Comparison of ENCODE assay signal across 2 cellular contexts in genomic region chr3:13832130-13832529, GRCh38.
A peak's percentile ranks its signal among the peaks of the same experiment; 100 is the strongest.
TF ChIP-seq lines count a peak whose summit lies in the region.

No MANE protein-coding gene starts in this region.

TF ChIP-seq in HCT116, 20 proteins besides CTCF, POLR2A, EP300 and RAD21:
- TF ChIP-seq, protein P1, sequence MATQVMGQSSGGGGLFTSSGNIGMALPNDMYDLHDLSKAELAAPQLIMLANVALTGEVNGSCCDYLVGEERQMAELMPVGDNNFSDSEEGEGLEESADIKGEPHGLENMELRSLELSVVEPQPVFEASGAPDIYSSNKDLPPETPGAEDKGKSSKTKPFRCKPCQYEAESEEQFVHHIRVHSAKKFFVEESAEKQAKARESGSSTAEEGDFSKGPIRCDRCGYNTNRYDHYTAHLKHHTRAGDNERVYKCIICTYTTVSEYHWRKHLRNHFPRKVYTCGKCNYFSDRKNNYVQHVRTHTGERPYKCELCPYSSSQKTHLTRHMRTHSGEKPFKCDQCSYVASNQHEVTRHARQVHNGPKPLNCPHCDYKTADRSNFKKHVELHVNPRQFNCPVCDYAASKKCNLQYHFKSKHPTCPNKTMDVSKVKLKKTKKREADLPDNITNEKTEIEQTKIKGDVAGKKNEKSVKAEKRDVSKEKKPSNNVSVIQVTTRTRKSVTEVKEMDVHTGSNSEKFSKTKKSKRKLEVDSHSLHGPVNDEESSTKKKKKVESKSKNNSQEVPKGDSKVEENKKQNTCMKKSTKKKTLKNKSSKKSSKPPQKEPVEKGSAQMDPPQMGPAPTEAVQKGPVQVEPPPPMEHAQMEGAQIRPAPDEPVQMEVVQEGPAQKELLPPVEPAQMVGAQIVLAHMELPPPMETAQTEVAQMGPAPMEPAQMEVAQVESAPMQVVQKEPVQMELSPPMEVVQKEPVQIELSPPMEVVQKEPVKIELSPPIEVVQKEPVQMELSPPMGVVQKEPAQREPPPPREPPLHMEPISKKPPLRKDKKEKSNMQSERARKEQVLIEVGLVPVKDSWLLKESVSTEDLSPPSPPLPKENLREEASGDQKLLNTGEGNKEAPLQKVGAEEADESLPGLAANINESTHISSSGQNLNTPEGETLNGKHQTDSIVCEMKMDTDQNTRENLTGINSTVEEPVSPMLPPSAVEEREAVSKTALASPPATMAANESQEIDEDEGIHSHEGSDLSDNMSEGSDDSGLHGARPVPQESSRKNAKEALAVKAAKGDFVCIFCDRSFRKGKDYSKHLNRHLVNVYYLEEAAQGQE (IDR thresholded peaks at IDR 0.05; ENCODE audit: low read depth), result no peak
- TF ChIP-seq CEBPB (IDR thresholded peaks at IDR 0.05; ENCODE audit: low read depth) (no peak), ZFX (IDR thresholded peaks at IDR 0.05) (no peak), SRF (IDR thresholded peaks at IDR 0.05; ENCODE audit: low read depth) (no peak), ZNF274 (IDR thresholded peaks at IDR 0.05; ENCODE audit: low read depth, low read length) (no peak), SP1 (IDR thresholded peaks at IDR 0.05; ENCODE audit: low read depth) (no peak)
TF ChIP-seq in HCT116: peak in this region for 0.

TF ChIP-seq in K562, 482 proteins besides CTCF, POLR2A, EP300 and RAD21:
- TF ChIP-seq ERF (CRISPR knock-in tag; IDR thresholded peaks at IDR 0.05) (no peak), RBM17 (IDR thresholded peaks at IDR 0.05; ENCODE audit: borderline replicate concordance, low read depth, low read length) (no peak), NFIC (IDR thresholded peaks at IDR 0.05) (no peak), PKNOX1 (IDR thresholded peaks at IDR 0.05) (no peak), FIP1L1 (IDR thresholded peaks at IDR 0.05; ENCODE audit: low read depth, low read length, poor library complexity, severe bottlenecking) (no peak), ZNF263 (CRISPR knock-in tag; IDR thresholded peaks at IDR 0.05; ENCODE audit: borderline replicate concordance) (peak; percentile 90), DACH1 (IDR thresholded peaks at IDR 0.05; ENCODE audit: partially characterized antibody) (no peak), ZHX1 (conservative IDR thresholded peaks at IDR 0.05; ENCODE audit: low read length) (no peak), TAF9B (IDR thresholded peaks at IDR 0.05; ENCODE audit: partially characterized antibody) (no peak), OTX1 (CRISPR knock-in tag; IDR thresholded peaks at IDR 0.05) (0 out of 2 replicates have a peak, but pooled peaks have one; percentile 26), ZNF512 (tag; IDR thresholded peaks at IDR 0.05) (no peak), HDAC2 (IDR thresholded peaks at IDR 0.05) (no peak), MBD2 (IDR thresholded peaks at IDR 0.05; ENCODE audit: borderline replicate concordance, low read depth) (no peak), KLF16 (IDR thresholded peaks at IDR 0.05) (no peak), SMAD3 (CRISPR knock-in tag; conservative IDR thresholded peaks at IDR 0.05) (no peak), ZNF140 (CRISPR knock-in tag; IDR thresholded peaks at IDR 0.05) (no peak), TAF7 (tag; IDR thresholded peaks at IDR 0.05) (no peak)
- TF ChIP-seq, protein P2, sequence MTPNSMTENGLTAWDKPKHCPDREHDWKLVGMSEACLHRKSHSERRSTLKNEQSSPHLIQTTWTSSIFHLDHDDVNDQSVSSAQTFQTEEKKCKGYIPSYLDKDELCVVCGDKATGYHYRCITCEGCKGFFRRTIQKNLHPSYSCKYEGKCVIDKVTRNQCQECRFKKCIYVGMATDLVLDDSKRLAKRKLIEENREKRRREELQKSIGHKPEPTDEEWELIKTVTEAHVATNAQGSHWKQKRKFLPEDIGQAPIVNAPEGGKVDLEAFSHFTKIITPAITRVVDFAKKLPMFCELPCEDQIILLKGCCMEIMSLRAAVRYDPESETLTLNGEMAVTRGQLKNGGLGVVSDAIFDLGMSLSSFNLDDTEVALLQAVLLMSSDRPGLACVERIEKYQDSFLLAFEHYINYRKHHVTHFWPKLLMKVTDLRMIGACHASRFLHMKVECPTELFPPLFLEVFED (CRISPR knock-in tag; conservative IDR thresholded peaks at IDR 0.05), result 0 out of 2 replicates have a peak, but pooled peaks have one; percentile 39
